In genomic region chr13:48507024-48507423, GRCh38 we compare ENCODE assay signal across 1 cellular context.
TF ChIP-seq lines count a peak whose summit lies in the region.

No MANE protein-coding gene starts in this region.

TF ChIP-seq in GM23338, 12 proteins besides CTCF, POLR2A, EP300 and RAD21 (continued from another document):
- no peak for TF ChIP-seq ZNF462 (CRISPR knock-in tag; IDR thresholded peaks at IDR 0.05)
- no peak for TF ChIP-seq NANOG (IDR thresholded peaks at IDR 0.05; ENCODE audit: borderline replicate concordance)
- no peak for TF ChIP-seq ZNF331 (CRISPR knock-in tag; IDR thresholded peaks at IDR 0.05; ENCODE audit: low read depth)
- no peak for TF ChIP-seq STAT1 (IDR thresholded peaks at IDR 0.05; ENCODE audit: unreplicated experiment)
- TF ChIP-seq ZNF114 (CRISPR knock-in tag; IDR thresholded peaks at IDR 0.05): no peak
- no peak for TF ChIP-seq JUNB (IDR thresholded peaks at IDR 0.05; ENCODE audit: unreplicated experiment)
- TF ChIP-seq POLR2AphosphoS5 (IDR thresholded peaks at IDR 0.05; ENCODE audit: low read depth): no peak
- no peak for TF ChIP-seq EZH2 (IDR thresholded peaks at IDR 0.05; ENCODE audit: low read depth, unreplicated experiment)
- TF ChIP-seq EZH2phosphoT487 (IDR thresholded peaks at IDR 0.05; ENCODE audit: unreplicated experiment): no peak
- no peak for TF ChIP-seq CREB1 (CRISPR knock-in tag; IDR thresholded peaks at IDR 0.05; ENCODE audit: low read depth)
- no peak for TF ChIP-seq ETS1 (IDR thresholded peaks at IDR 0.05)
